Comparison of ENCODE assay signal across 17 cellular contexts in the genomic region with DNA sequence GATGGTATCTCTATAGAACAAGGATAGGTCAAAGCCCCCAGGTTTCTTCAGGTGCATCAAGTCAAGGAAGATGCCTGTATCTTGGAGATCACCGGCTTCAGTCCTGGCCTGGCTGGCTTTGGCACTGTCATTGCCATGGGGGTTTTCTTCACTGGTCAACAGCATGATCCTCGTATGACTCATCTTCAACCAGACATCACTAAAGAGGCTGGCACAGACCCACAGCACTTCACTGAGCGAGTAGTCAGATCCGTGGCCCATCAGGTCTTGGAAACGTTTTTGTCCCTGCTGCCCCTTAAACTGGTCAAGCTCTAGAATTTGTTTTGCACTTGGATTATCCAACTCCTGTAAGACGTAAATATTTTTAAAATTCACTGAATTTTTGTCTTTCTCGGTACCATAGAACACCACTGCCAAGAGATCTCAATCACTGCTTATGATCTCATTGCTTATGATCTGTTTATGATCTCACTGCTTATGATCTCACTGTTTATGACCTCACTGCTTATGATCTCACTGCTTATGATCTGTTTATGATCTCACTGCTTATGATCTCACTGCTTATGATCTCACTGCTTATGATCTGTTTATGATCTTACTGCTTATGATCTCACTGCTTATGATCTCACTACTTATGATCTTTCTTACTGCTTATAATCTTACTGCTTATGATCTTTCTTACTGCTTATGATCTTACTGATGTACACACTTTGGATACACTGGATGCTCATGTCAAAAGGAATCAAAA.
DNase-seq lines count a peak whose midpoint lies in the region; ATAC-seq, FAIRE-seq and TF ChIP-seq lines count a peak whose summit lies in the region.
"Had no signal": no experiment of that assay in that cellular context is flagged by ENCODE, and none has a peak within 500 bp of the region (broad histone marks: within the 10 kb centered on the region; RNA-seq: fewer than 3 reads in every experiment).

No MANE protein-coding gene starts in this region.

- H3K4me1 ChIP-seq in GM12878 (ENCODE audit: control insufficient read depth, insufficient read depth, low read length): no peaks in the 10 kb centered on the region
- H3K4me1 ChIP-seq: adrenal gland had no signal

- no peaks in the 10 kb centered on the region for H4K20me1 ChIP-seq in GM12878 (ENCODE audit: control insufficient read depth, insufficient read depth)

- ATAC-seq in GM12878 (peak; percentile 44; the same call in 1 of the 3 replicates), natural killer cell (no peak), GM19351 (IDR thresholded peaks at IDR 0.05; ENCODE audit: unreplicated experiment) (no peak)
- ATAC-seq: naive thymus-derived CD4-positive, alpha-beta T cell; stimulated activated effector memory CD8-positive, alpha-beta T cell treated with anti-CD3 and anti-CD28 coated beads, Interleukin-12 subunit alpha, Interleukin-12 subunit beta, amount 100 ng/mL, for 72 hours had no signal

- H3K4me1 Mint-ChIP-seq in natural killer cell: no peaks in the 10 kb centered on the region
- H3K4me1 Mint-ChIP-seq: naive thymus-derived CD4-positive, alpha-beta T cell; stimulated activated effector memory CD8-positive, alpha-beta T cell treated with anti-CD3 and anti-CD28 coated beads, Interleukin-12 subunit alpha, Interleukin-12 subunit beta, amount 100 ng/mL, for 72 hours had no signal

- DNase-seq in Daoy (ENCODE audit: low read depth) (peak; percentile 5), HT1080 (ENCODE audit: low read depth) (peak; percentile 49), GM12878 (ENCODE audit: low read depth, low spot score) (no peak), iris pigment epithelial cell (ENCODE audit: low read depth) (peak; percentile 51), NCI-H2107 (lab: John Stamatoyannopoulos, UW) (no peak), substantia nigra (lab: John Stamatoyannopoulos, UW) (no peak), natural killer cell (no peak)
- DNase-seq: activated CD8-positive, alpha-beta memory T cell treated with anti-CD3 and anti-CD28 coated beads for 24 hours; adrenal gland; naive thymus-derived CD4-positive, alpha-beta T cell; NCI-H2029 treated with DMSO at 0.1 percent for 48 hours; posterior cingulate gyrus; SIG-M5 had no signal

- RAD21 ChIA-PET in GM12878 (lab: Charles Lee; ENCODE audit: unreplicated experiment): no interaction called here

- TF ChIP-seq EP300 in GM12878 (IDR thresholded peaks at IDR 0.05; ENCODE audit: borderline replicate concordance in 1 of 2, control insufficient read depth in 1 of 2, low read depth in 2 of 2, low read length in 2 of 2): no peak

- no peaks in the 10 kb centered on the region for H3K36me3 ChIP-seq in GM12878 (ENCODE audit: control insufficient read depth in 2 of 2, insufficient read depth in 2 of 2, low read length in 1 of 2)
- H3K36me3 ChIP-seq: adrenal gland had no signal

- no peaks in the 10 kb centered on the region; a peak in 1 of 4 replicates for H3K27me3 ChIP-seq in GM12878 (replicated peaks in 1 of 2; ENCODE audit: control insufficient read depth in 2 of 2, insufficient read depth in 2 of 2, low read length in 1 of 2)
- H3K27me3 ChIP-seq: adrenal gland had no signal

- H3K4me2 ChIP-seq in GM12878 (ENCODE audit: control insufficient read depth, insufficient read depth): no peak overlapping the region

- no peak for TF ChIP-seq CTCF in GM12878 (IDR thresholded peaks at IDR 0.05 in 2 of 3, conservative IDR thresholded peaks at IDR 0.05 in 1 of 3; ENCODE audit: control insufficient read depth in 2 of 3, extremely low read depth in 1 of 3, insufficient read depth in 1 of 3, low read depth in 3 of 3, low read length in 3 of 3)
- no peak for TF ChIP-seq CTCF in natural killer cell (IDR thresholded peaks at IDR 0.05)

- H3K27me3 Mint-ChIP-seq in natural killer cell (ENCODE audit: low read depth in 2 of 2): no peaks in the 10 kb centered on the region
- H3K27me3 Mint-ChIP-seq: naive thymus-derived CD4-positive, alpha-beta T cell had no signal

- in situ Hi-C loops in GM12878 (cut with MboI): no loop called here

- H3K9me3 Mint-ChIP-seq in natural killer cell: no peaks in the 10 kb centered on the region
- H3K9me3 Mint-ChIP-seq: activated T-helper 1 cell treated with anti-CD3 and anti-CD28 coated beads, Interleukin-12 subunit alpha, Interleukin-12 subunit beta, Interleukin-2, Interleukin-4 antibody, amounts not matched to agents 30 ng/mL and 10 ng/mL and 1 ng/mL, durations not matched to agents 14 hours and 24 hours and 36 hours; naive thymus-derived CD4-positive, alpha-beta T cell; stimulated activated effector memory CD8-positive, alpha-beta T cell treated with anti-CD3 and anti-CD28 coated beads, Interleukin-12 subunit alpha, Interleukin-12 subunit beta, amount 100 ng/mL, for 72 hours had no signal

- POLR2A ChIA-PET in GM12878 (lab: Charles Lee): no interaction called here

- FAIRE-seq in GM12878 (lab: Jason Lieb, UNC): peak; percentile 83
- FAIRE-seq: H1 had no signal

- H3K79me2 ChIP-seq in GM12878 (ENCODE audit: control insufficient read depth, insufficient read depth, low read length): no peaks in the 10 kb centered on the region

- no peak for TF ChIP-seq RAD21 in GM12878 (IDR thresholded peaks at IDR 0.05; ENCODE audit: insufficient read depth, low read depth, low read length)

- H3K4me3 Mint-ChIP-seq in natural killer cell: no peak overlapping the region
- H3K4me3 Mint-ChIP-seq: activated T-helper 1 cell treated with anti-CD3 and anti-CD28 coated beads, Interleukin-12 subunit alpha, Interleukin-12 subunit beta, Interleukin-2, Interleukin-4 antibody, amounts not matched to agents 30 ng/mL and 10 ng/mL and 1 ng/mL, durations not matched to agents 14 hours and 24 hours and 36 hours; naive thymus-derived CD4-positive, alpha-beta T cell; stimulated activated effector memory CD8-positive, alpha-beta T cell treated with anti-CD3 and anti-CD28 coated beads, Interleukin-12 subunit alpha, Interleukin-12 subunit beta, amount 100 ng/mL, for 72 hours had no signal

- TF ChIP-seq POLR2A in GM12878 (IDR thresholded peaks at IDR 0.05; ENCODE audit: low read depth, low read length): no peak

- no peak overlapping the region for H3K27ac ChIP-seq in GM12878 (ENCODE audit: control insufficient read depth, insufficient read depth)
- no peak overlapping the region for H3K27ac ChIP-seq in substantia nigra (ENCODE audit: low read depth, low read length, poor library complexity, severe bottlenecking)
- H3K27ac ChIP-seq: adrenal gland had no signal

- SMC1A ChIA-PET in GM12878 (lab: Charles Lee; ENCODE audit: uncharacterized antibody, unreplicated experiment): no interaction called here

- H2AFZ ChIP-seq in GM12878 (ENCODE audit: control insufficient read depth, low read depth, low read length): no peak overlapping the region

- no peaks in the 10 kb centered on the region for H3K36me3 Mint-ChIP-seq in natural killer cell
- H3K36me3 Mint-ChIP-seq: naive thymus-derived CD4-positive, alpha-beta T cell; stimulated activated effector memory CD8-positive, alpha-beta T cell treated with anti-CD3 and anti-CD28 coated beads, Interleukin-12 subunit alpha, Interleukin-12 subunit beta, amount 100 ng/mL, for 72 hours had no signal

- CTCF ChIA-PET in GM12878 (lab: Yijun Ruan, JAX): no interaction called here

- H3K9me3 ChIP-seq in GM12878 (replicated peaks; ENCODE audit: control insufficient read depth, insufficient read depth, low read length): no peaks in the 10 kb centered on the region
- H3K9me3 ChIP-seq: adrenal gland had no signal

- BruUV-seq in GM12878 (replicated peaks; lab: Mats Ljungman, UMichigan): no TSS peak

- no peak overlapping the region for H3K4me3 ChIP-seq in GM12878
- H3K4me3 ChIP-seq: adrenal gland had no signal

- WGBS in GM12878 (ENCODE audit: insufficient coverage, insufficient replicate concordance, low lambda C conversion rate, missing lambda C conversion rate): 16% methylated on average over 7 of the region's 7 CpGs

- H3K9ac ChIP-seq in GM12878 (ENCODE audit: control insufficient read depth, insufficient read depth, low read length): no peak overlapping the region

- H3K27ac Mint-ChIP-seq in natural killer cell: no peak overlapping the region
- H3K27ac Mint-ChIP-seq: activated T-helper 1 cell treated with anti-CD3 and anti-CD28 coated beads, Interleukin-12 subunit alpha, Interleukin-12 subunit beta, Interleukin-2, Interleukin-4 antibody, amounts not matched to agents 30 ng/mL and 10 ng/mL and 1 ng/mL, durations not matched to agents 14 hours and 24 hours and 36 hours; naive thymus-derived CD4-positive, alpha-beta T cell; stimulated activated effector memory CD8-positive, alpha-beta T cell treated with anti-CD3 and anti-CD28 coated beads, Interleukin-12 subunit alpha, Interleukin-12 subunit beta, amount 100 ng/mL, for 72 hours had no signal

- intact Hi-C loops in GM12878 (cut with micrococcal nuclease; ENCODE audit: unreplicated experiment) (no loop called here), natural killer cell (cut with micrococcal nuclease) (no loop called here)

TF ChIP-seq in GM12878, 131 proteins besides CTCF, POLR2A, EP300 and RAD21:
- TF ChIP-seq TCF12 (IDR thresholded peaks at IDR 0.05; ENCODE audit: low read depth, low read length) (no peak), SMAD5 (IDR thresholded peaks at IDR 0.05; ENCODE audit: low read depth) (no peak), IKZF1 (conservative IDR thresholded peaks at IDR 0.05) (no peak), SRF (IDR thresholded peaks at IDR 0.05; ENCODE audit: low read depth in 2 of 2, low read length in 2 of 2) (no peak), CHD4 (IDR thresholded peaks at IDR 0.05) (no peak), MYC (IDR thresholded peaks at IDR 0.05; ENCODE audit: insufficient read depth, insufficient read length, insufficient replicate concordance, low read length, severe bottlenecking) (no peak), CREB1 (IDR thresholded peaks at IDR 0.05; ENCODE audit: low read depth) (0 out of 2 replicates have a peak, but pooled peaks have one; percentile 36)

Comparison
In these comparisons a context has a peak if more than half of its experiments do, and no peak if none do; other contexts are left out.
1. DNase-seq: peak in Daoy (single experiment), HT1080 (single experiment) and iris pigment epithelial cell (single experiment); none in GM12878 (single experiment), NCI-H2107 (single experiment), substantia nigra (0 of 49) and natural killer cell (single experiment).